ENCODE assay signal across 12 cellular contexts in genomic region chr3:103499132-103499885, GRCh38.
DNase-seq lines count a peak whose midpoint lies in the region; TF ChIP-seq lines count a peak whose summit lies in the region.
"Had no signal": no experiment of that assay in that cellular context is flagged by ENCODE, and none has a peak within 500 bp of the region (broad histone marks: within the 10 kb centered on the region; RNA-seq: fewer than 3 reads in every experiment).

No MANE protein-coding gene starts in this region.

- no peak overlapping the region for H3K9ac ChIP-seq in adipocyte (ENCODE audit: low read length)

- H3K27me3 ChIP-seq in adipocyte (replicated peaks; ENCODE audit: control insufficient read depth, insufficient read depth, low read length) (no peaks in the 10 kb centered on the region), thyroid gland (no peaks in the 10 kb centered on the region)
- H3K27me3 ChIP-seq: gastroesophageal sphincter had no signal

- no peak for TF ChIP-seq POLR2A in thyroid gland (IDR thresholded peaks at IDR 0.05)

- H3K27ac ChIP-seq in thyroid gland: no peak overlapping the region
- H3K27ac ChIP-seq: gastroesophageal sphincter had no signal

- intact Hi-C loops in thyroid gland (cut with DNase I): no loop called here

- no peak overlapping the region for H3K4me3 ChIP-seq in adipocyte (ENCODE audit: low read length)
- H3K4me3 ChIP-seq in thyroid gland (replicated peaks in 1 of 3): no peak overlapping the region
- H3K4me3 ChIP-seq: gastroesophageal sphincter had no signal

- peak; percentile 35 for DNase-seq in GM04503 (ENCODE audit: low read depth)
- peak; percentile 81 for DNase-seq in adipocyte (ENCODE audit: low read depth)
- DNase-seq in inferior parietal cortex (ENCODE audit: extremely low spot score): peak; percentile 43
- peak; percentile 54 for DNase-seq in superior temporal gyrus (ENCODE audit: extremely low spot score)
- no peak for DNase-seq in T-helper 2 cell
- no peak for DNase-seq in thyroid gland
- DNase-seq in T-helper 9 cell: no peak
- DNase-seq: activated CD4-positive, alpha-beta memory T cell treated with anti-CD3 and anti-CD28 coated beads, Interleukin-2, amount 10 ng/mL, durations not matched to agents 7 days and 5 days; activated naive CD8-positive, alpha-beta T cell treated with anti-CD3 and anti-CD28 coated beads, Interleukin-2, amount 10 ng/mL, durations not matched to agents 7 days and 5 days; NCI-H2107; substantia nigra had no signal

- H3K9me3 ChIP-seq in adipocyte (ENCODE audit: control insufficient read depth, low read length): no peaks in the 10 kb centered on the region
- H3K9me3 ChIP-seq in thyroid gland: no peaks in the 10 kb centered on the region
- H3K9me3 ChIP-seq: gastroesophageal sphincter had no signal

- 44 to 62% methylated on average over 1 of the region's 1 CpG for WGBS in thyroid gland, 2 donors

- H3K4me1 ChIP-seq in adipocyte (ENCODE audit: control insufficient read depth, insufficient read depth, low read length): no peaks in the 10 kb centered on the region
- no peaks in the 10 kb centered on the region for H3K4me1 ChIP-seq in thyroid gland
- H3K4me1 ChIP-seq: gastroesophageal sphincter had no signal

- TF ChIP-seq CTCF in thyroid gland (IDR thresholded peaks at IDR 0.05): no peak

- no peaks in the 10 kb centered on the region for H3K36me3 ChIP-seq in adipocyte (ENCODE audit: control insufficient read depth, insufficient read depth, low read length, severe bottlenecking)
- no peaks in the 10 kb centered on the region for H3K36me3 ChIP-seq in thyroid gland
- H3K36me3 ChIP-seq: gastroesophageal sphincter had no signal

Comparison
In these comparisons a context has a peak if more than half of its experiments do, and no peak if none do; other contexts are left out.
1. DNase-seq: peak in GM04503 (single experiment), adipocyte (single experiment), inferior parietal cortex (single experiment) and superior temporal gyrus (single experiment); none in T-helper 2 cell (0 of 5), thyroid gland (0 of 2) and T-helper 9 cell (single experiment).